Comparison of ENCODE assay signal across 8 cellular contexts in genomic region chr1:88984553-88984945, GRCh38. TPM values are rescaled to one million over a fixed set of nuclear protein-coding genes. Genes with fewer than 3 reads are reported as not detected.
DNase-seq lines count a peak whose midpoint lies in the region; ATAC-seq and TF ChIP-seq lines count a peak whose summit lies in the region.

No MANE protein-coding gene starts in this region.

- TF ChIP-seq CTCF in DND-41 (IDR thresholded peaks at IDR 0.05; ENCODE audit: borderline replicate concordance, extremely low read depth, low read length, poor library complexity, severe bottlenecking) (no peak), Panc1 (IDR thresholded peaks at IDR 0.05) (no peak), prostate gland (IDR thresholded peaks at IDR 0.05) (no peak)

- peaks cover 59% of the 10 kb centered on the region for H3K4me1 ChIP-seq in DND-41 (ENCODE audit: insufficient read depth, low read length)
- H3K4me1 ChIP-seq in Panc1 (ENCODE audit: control insufficient read depth, insufficient read depth, low read length), result peaks cover 17% of the 10 kb centered on the region
- H3K4me1 ChIP-seq in prostate gland (replicated peaks), result peaks cover 3% of the 10 kb centered on the region

- TF ChIP-seq POLR2A in prostate gland (IDR thresholded peaks at IDR 0.05), result no peak

- WGBS in prostate gland, result 60% methylated on average over 1 of the region's 1 CpG

- BruUV-seq in Panc1 (replicated peaks; lab: Mats Ljungman, UMichigan), result no TSS peak

- CTCF ChIA-PET in Panc1 (lab: Charles Lee), result interaction anchor here (0.6 to 2.4 kb wide), 7 partner anchors 11 to 471 kb away, joined by 3 to 10 read pairs (median 4); no protein-coding TSS in a partner anchor

- in situ Hi-C loops in Panc1 (cut with HindIII; ENCODE audit: low pct_unique_long_range_greater_than_20kb, low sequenced_read_pairs), result no loop called here

- peak overlapping the region; percentile 51 for H3K4me2 ChIP-seq in DND-41 (ENCODE audit: insufficient read depth, low read length)

- H3K27me3 ChIP-seq in DND-41 (ENCODE audit: insufficient read depth, low read length, poor library complexity) (no peaks in the 10 kb centered on the region), Panc1 (ENCODE audit: control insufficient read depth, insufficient read depth, low read length) (no peaks in the 10 kb centered on the region), prostate gland (replicated peaks; ENCODE audit: insufficient read depth) (no peaks in the 10 kb centered on the region)

- peak; percentile 12; the same call in 1 of the 3 replicates for ATAC-seq in DND-41 (ENCODE audit: insufficient read depth, low read depth)
- ATAC-seq in Panc1, result peak; percentile 66
- ATAC-seq in GM19324 (IDR thresholded peaks at IDR 0.05; ENCODE audit: low FRiP score, unreplicated experiment), result no peak
- ATAC-seq in GM19467 (IDR thresholded peaks at IDR 0.05; ENCODE audit: unreplicated experiment), result no peak
- ATAC-seq in HG03571 (IDR thresholded peaks at IDR 0.05; ENCODE audit: unreplicated experiment), result no peak

- H3K9ac ChIP-seq in DND-41 (ENCODE audit: low read depth, low read length), result peak overlapping the region; percentile 27; the same call in 1 of the 2 replicates

- POLR2A ChIA-PET in Panc1 (lab: Charles Lee), result interaction anchor here (0.8 kb wide), 1 partner anchor 11 kb away, joined by 12 read pairs; no protein-coding TSS in a partner anchor

- H3K9me3 ChIP-seq in DND-41 (ENCODE audit: insufficient read depth, low read length, severe bottlenecking) (no peaks in the 10 kb centered on the region), Panc1 (ENCODE audit: control insufficient read depth, insufficient read depth, low read depth, low read length) (no peaks in the 10 kb centered on the region), prostate gland (no peaks in the 10 kb centered on the region)

- no peak overlapping the region; a peak in 1 of 4 replicates for H3K4me3 ChIP-seq in DND-41 (ENCODE audit: low read depth in 1 of 2, low read length in 2 of 2)
- H3K4me3 ChIP-seq in Panc1 (ENCODE audit: low read depth in 2 of 2, low read length in 2 of 2), result peak overlapping the region; percentile 46 to 61
- H3K4me3 ChIP-seq in prostate gland, result no peak overlapping the region

- intact Hi-C loops in Panc1 (cut with micrococcal nuclease; ENCODE audit: unreplicated experiment), result no loop called here
- intact Hi-C loops in prostate gland (cut with DNase I), result loop anchor here (2.0 kb wide), 1 partner anchor 78 kb away; no protein-coding TSS in a partner anchor

- H3K27ac ChIP-seq in DND-41 (ENCODE audit: low read length) (0 out of 2 replicates have a peak overlapping the region, but pooled peaks have one; percentile 28), Panc1 (ENCODE audit: low read length) (peak overlapping the region; percentile 68), prostate gland (peak overlapping the region; percentile 28 to 66)

- no peak for DNase-seq in DND-41
- no peak for DNase-seq in Panc1 (ENCODE audit: low read depth, low spot score)
- peak; percentile 15 for DNase-seq in dedifferentiated amniotic fluid mesenchymal stem cell (ENCODE audit: extremely low spot score)
- DNase-seq in prostate gland (ENCODE audit: low spot score), result no peak
- DNase-seq in NCI-H2029 (lab: John Stamatoyannopoulos, UW), result no peak

- H2AFZ ChIP-seq in DND-41 (ENCODE audit: low read depth, low read length), result no peak overlapping the region

- 0 out of 2 replicates have a peak, but pooled peaks cover 2% of the 10 kb centered on the region for H4K20me1 ChIP-seq in DND-41 (ENCODE audit: insufficient read depth, low read length)

- H3K36me3 ChIP-seq in DND-41 (ENCODE audit: insufficient read depth, low read length) (peaks cover 65% of the 10 kb centered on the region), Panc1 (ENCODE audit: control insufficient read depth, insufficient read depth, low read length) (no peaks in the 10 kb centered on the region), prostate gland (no peaks in the 10 kb centered on the region)

- peaks cover 100% of the 10 kb centered on the region for H3K79me2 ChIP-seq in DND-41 (ENCODE audit: insufficient read depth, low read length)

RNA-seq across cellular contexts. Expression of gene KYAT3, which starts 7.9 kb away (rescaled TPM):
- 18.5 TPM for total RNA-seq in Panc1 (2021; ENCODE audit: unreplicated experiment)
- polyA plus RNA-seq in Panc1 (2012; ENCODE audit: insufficient read length), result 12.1 TPM
- 10 to 100 TPM; 21.8 to 26.1 TPM for total RNA-seq in prostate gland

RNA-seq across cellular contexts. Expression of gene RBMXL1, which starts 7.9 kb away (rescaled TPM):
- 9.6 TPM for total RNA-seq in Panc1 (2021; ENCODE audit: unreplicated experiment)
- 7.1 TPM for polyA plus RNA-seq in Panc1 (2012; ENCODE audit: insufficient read length)
- 10 to 100 TPM; 14.9 to 36.9 TPM for total RNA-seq in prostate gland

RNA-seq across cellular contexts. Expression of gene GBP3, which starts 38.1 kb away (rescaled TPM):
- total RNA-seq in Panc1 (2021; ENCODE audit: unreplicated experiment), result 2.5 TPM
- 1.1 TPM for polyA plus RNA-seq in Panc1 (2012; ENCODE audit: insufficient read length)
- 10 to 100 TPM; 15.8 to 32.7 TPM for total RNA-seq in prostate gland

Comparison
In these comparisons a context has a peak if more than half of its experiments do, and no peak if none do; other contexts are left out.
1. ATAC-seq: peak in DND-41 (single experiment) and Panc1 (single experiment); none in GM19324 (single experiment), GM19467 (single experiment) and HG03571 (single experiment).
2. H3K4me3 ChIP-seq: peak in Panc1 (2 of 2); none in DND-41 (0 of 2) and prostate gland (0 of 2).
3. Peak in every context shown above with its lines, with median percentiles within 50 percentile points of each other: H3K27ac ChIP-seq.